In genomic region chr2:201084863-201085262, GRCh38 we compare ENCODE assay signal across 25 cellular contexts. TPM values are rescaled to one million over a fixed set of nuclear protein-coding genes. Genes with fewer than 3 reads are reported as not detected.
DNase-seq lines count a peak whose midpoint lies in the region; ATAC-seq and TF ChIP-seq lines count a peak whose summit lies in the region.
"Had no signal": no experiment of that assay in that cellular context is flagged by ENCODE, and none has a peak within 500 bp of the region (broad histone marks: within the 10 kb centered on the region; RNA-seq: fewer than 3 reads in every experiment).

No MANE protein-coding gene starts in this region.

- TF ChIP-seq CTCF in Panc1 (IDR thresholded peaks at IDR 0.05): no peak

- peaks cover 10% of the 10 kb centered on the region for H3K4me1 Mint-ChIP-seq in activated T-cell treated with anti-CD3 and anti-CD28 coated beads, Interleukin-2, amount 50 U/mL, for 24 hours (ENCODE audit: low read depth)
- H3K4me1 Mint-ChIP-seq in stimulated activated naive B cell treated with anti-CD40 and anti-IgM and Interleukin-4, amounts not matched to agents 10 μg/mL and 1 μg/mL and 100 μg/mL, for 72 hours: no peaks in the 10 kb centered on the region
- no peaks in the 10 kb centered on the region for H3K4me1 Mint-ChIP-seq in stimulated activated memory B cell treated with anti-CD40 and anti-IgM and Interleukin-4, amounts not matched to agents 10 μg/mL and 1 μg/mL and 100 μg/mL, for 72 hours
- H3K4me1 Mint-ChIP-seq: mesothelial cell of epicardium had no signal

- intact Hi-C loops in Panc1 (cut with micrococcal nuclease; ENCODE audit: unreplicated experiment): no loop called here

- in situ Hi-C loops in Panc1 (cut with HindIII; ENCODE audit: low pct_unique_long_range_greater_than_20kb, low sequenced_read_pairs): no loop called here

- CTCF ChIA-PET in Panc1 (lab: Charles Lee): no interaction called here

- no peak overlapping the region for H3K27ac ChIP-seq in Panc1 (ENCODE audit: low read length)
- H3K27ac ChIP-seq: psoas muscle, sigmoid colon had no signal

- no peaks in the 10 kb centered on the region for H3K9me3 Mint-ChIP-seq in activated T-cell treated with anti-CD3 and anti-CD28 coated beads, Interleukin-2, amount 50 U/mL, for 24 hours
- no peaks in the 10 kb centered on the region for H3K9me3 Mint-ChIP-seq in stimulated activated naive B cell treated with anti-CD40 and anti-IgM and Interleukin-4, amounts not matched to agents 10 μg/mL and 1 μg/mL and 100 μg/mL, for 72 hours
- no peaks in the 10 kb centered on the region for H3K9me3 Mint-ChIP-seq in stimulated activated memory B cell treated with anti-CD40 and anti-IgM and Interleukin-4, amounts not matched to agents 10 μg/mL and 1 μg/mL and 100 μg/mL, for 72 hours
- H3K9me3 Mint-ChIP-seq: activated CD4-positive, alpha-beta memory T cell treated with anti-CD3 and anti-CD28 coated beads for 36 hours; effector memory CD8-positive, alpha-beta T cell; HFFc6; mesothelial cell of epicardium; type B pancreatic cell had no signal

- no peaks in the 10 kb centered on the region for H3K4me1 ChIP-seq in Panc1 (ENCODE audit: control insufficient read depth, insufficient read depth, low read length)
- H3K4me1 ChIP-seq: psoas muscle, sigmoid colon had no signal

- TF ChIP-seq POLR2A in erythroblast (IDR thresholded peaks at IDR 0.05; ENCODE audit: low read length): peak; percentile 30

- H3K4me3 ChIP-seq in Panc1 (ENCODE audit: low read depth in 2 of 2, low read length in 2 of 2): no peak overlapping the region
- H3K4me3 ChIP-seq: psoas muscle, sigmoid colon had no signal

- no peaks in the 10 kb centered on the region for H3K27me3 ChIP-seq in Panc1 (ENCODE audit: control insufficient read depth, insufficient read depth, low read length)
- H3K27me3 ChIP-seq: sigmoid colon had no signal

- BruUV-seq in Panc1 (replicated peaks; lab: Mats Ljungman, UMichigan): TSS peak; percentile 68

- peaks cover 74% of the 10 kb centered on the region for H3K36me3 Mint-ChIP-seq in activated T-cell treated with anti-CD3 and anti-CD28 coated beads, Interleukin-2, amount 50 U/mL, for 24 hours (ENCODE audit: low read depth)
- peaks cover 6 to 19% of the 10 kb centered on the region in 2 donors for H3K36me3 Mint-ChIP-seq in stimulated activated naive B cell treated with anti-CD40 and anti-IgM and Interleukin-4, amounts not matched to agents 10 μg/mL and 1 μg/mL and 100 μg/mL, for 72 hours
- H3K36me3 Mint-ChIP-seq in stimulated activated memory B cell treated with anti-CD40 and anti-IgM and Interleukin-4, amounts not matched to agents 10 μg/mL and 1 μg/mL and 100 μg/mL, for 72 hours: peaks cover 19% of the 10 kb centered on the region

- POLR2A ChIA-PET in Panc1 (lab: Charles Lee): interaction anchor here (0.6 kb wide), 1 partner anchor 920 kb away, joined by 4 read pairs; no protein-coding TSS in a partner anchor

- H3K4me3 Mint-ChIP-seq in activated T-cell treated with anti-CD3 and anti-CD28 coated beads, Interleukin-2, amount 50 U/mL, for 24 hours: no peak overlapping the region
- H3K4me3 Mint-ChIP-seq in stimulated activated naive B cell treated with anti-CD40 and anti-IgM and Interleukin-4, amounts not matched to agents 10 μg/mL and 1 μg/mL and 100 μg/mL, for 72 hours: no peak overlapping the region
- no peak overlapping the region for H3K4me3 Mint-ChIP-seq in stimulated activated memory B cell treated with anti-CD40 and anti-IgM and Interleukin-4, amounts not matched to agents 10 μg/mL and 1 μg/mL and 100 μg/mL, for 72 hours
- H3K4me3 Mint-ChIP-seq: activated CD4-positive, alpha-beta memory T cell treated with anti-CD3 and anti-CD28 coated beads for 36 hours; CD14-positive monocyte; effector memory CD8-positive, alpha-beta T cell; HFFc6; mesothelial cell of epicardium; type B pancreatic cell had no signal

- H3K27me3 Mint-ChIP-seq in activated T-cell treated with anti-CD3 and anti-CD28 coated beads, Interleukin-2, amount 50 U/mL, for 24 hours: no peaks in the 10 kb centered on the region
- H3K27me3 Mint-ChIP-seq in stimulated activated naive B cell treated with anti-CD40 and anti-IgM and Interleukin-4, amounts not matched to agents 10 μg/mL and 1 μg/mL and 100 μg/mL, for 72 hours: no peaks in the 10 kb centered on the region
- H3K27me3 Mint-ChIP-seq in stimulated activated memory B cell treated with anti-CD40 and anti-IgM and Interleukin-4, amounts not matched to agents 10 μg/mL and 1 μg/mL and 100 μg/mL, for 72 hours: no peaks in the 10 kb centered on the region
- H3K27me3 Mint-ChIP-seq: activated CD4-positive, alpha-beta memory T cell treated with anti-CD3 and anti-CD28 coated beads for 36 hours; effector memory CD8-positive, alpha-beta T cell; type B pancreatic cell had no signal

- H3K9me3 ChIP-seq in Panc1 (ENCODE audit: control insufficient read depth, insufficient read depth, low read depth, low read length): no peaks in the 10 kb centered on the region
- H3K9me3 ChIP-seq: psoas muscle, sigmoid colon had no signal

- H3K27ac Mint-ChIP-seq in activated T-cell treated with anti-CD3 and anti-CD28 coated beads, Interleukin-2, amount 50 U/mL, for 24 hours: peak overlapping the region; percentile 66
- peak overlapping the region; percentile 51 for H3K27ac Mint-ChIP-seq in stimulated activated naive B cell treated with anti-CD40 and anti-IgM and Interleukin-4, amounts not matched to agents 10 μg/mL and 1 μg/mL and 100 μg/mL, for 72 hours
- H3K27ac Mint-ChIP-seq in stimulated activated memory B cell treated with anti-CD40 and anti-IgM and Interleukin-4, amounts not matched to agents 10 μg/mL and 1 μg/mL and 100 μg/mL, for 72 hours: no peak overlapping the region
- H3K27ac Mint-ChIP-seq: activated CD4-positive, alpha-beta memory T cell treated with anti-CD3 and anti-CD28 coated beads for 36 hours; HFFc6; mesothelial cell of epicardium; type B pancreatic cell had no signal

- H3K36me3 ChIP-seq in Panc1 (ENCODE audit: control insufficient read depth, insufficient read depth, low read length): peaks cover 3% of the 10 kb centered on the region; the same call in 1 of the 2 replicates

- no peak for DNase-seq in activated T-cell treated with anti-CD3 and anti-CD28 coated beads, Interleukin-2, amount 50 U/mL, for 24 hours
- DNase-seq in activated T-cell treated with anti-CD3 and anti-CD28 coated beads, Interleukin-2, amount 50 U/mL, for 1 hour: no peak
- no peak for DNase-seq in Panc1 (ENCODE audit: low read depth, low spot score)
- peak; percentile 34 to 57 for DNase-seq in erythroblast (lab: John Stamatoyannopoulos, UW)
- no peak for DNase-seq in stimulated activated naive B cell treated with anti-CD40 and anti-IgM and Interleukin-4, amounts not matched to agents 10 μg/mL and 1 μg/mL and 100 μg/mL, for 72 hours
- no peak for DNase-seq in foreskin melanocyte
- DNase-seq in T-helper 9 cell: no peak
- DNase-seq: activated CD4-positive, alpha-beta memory T cell treated with anti-CD3 and anti-CD28 coated beads for 36 hours; activated CD8-positive, alpha-beta memory T cell treated with anti-CD3 and anti-CD28 coated beads, Interleukin-2, amount 50 U/mL, for 4 hours; effector memory CD8-positive, alpha-beta T cell; HFFc6; left ventricle myocardium superior; NCI-H1105; NCI-H187; NCI-H82; nucleus accumbens; psoas muscle; sigmoid colon; stimulated activated CD4-positive, alpha-beta T cell treated with anti-CD3 and anti-CD28 coated beads, Interleukin-4, amount 100 ng/mL, for 1 hour; substantia nigra; T-helper 1 cell had no signal

- no peak for ATAC-seq in Panc1
- no peak for ATAC-seq in stimulated activated naive B cell treated with anti-CD40 and anti-IgM and Interleukin-4, amounts not matched to agents 10 μg/mL and 1 μg/mL and 100 μg/mL, for 72 hours (replicated peaks)
- no peak for ATAC-seq in stimulated activated memory B cell treated with anti-CD40 and anti-IgM and Interleukin-4, amounts not matched to agents 10 μg/mL and 1 μg/mL and 100 μg/mL, for 72 hours
- ATAC-seq: effector memory CD8-positive, alpha-beta T cell; left ventricle myocardium superior; psoas muscle had no signal

RNA-seq across cellular contexts. Expression of gene NDUFB3, which starts 13.1 kb away (rescaled TPM):
- 88.6 TPM for total RNA-seq in Panc1 (2021; ENCODE audit: unreplicated experiment)
- polyA plus RNA-seq in Panc1 (2012; ENCODE audit: insufficient read length): 47.9 TPM

RNA-seq across cellular contexts. Expression of gene HYCC2, which starts 13.4 kb away (rescaled TPM):
- total RNA-seq in Panc1 (2021; ENCODE audit: unreplicated experiment): 12.0 TPM
- polyA plus RNA-seq in Panc1 (2012; ENCODE audit: insufficient read length): 1.9 TPM

RNA-seq across cellular contexts. Expression of gene CFLAR, which starts 31.1 kb away (rescaled TPM):
- 46.3 TPM for total RNA-seq in Panc1 (2021; ENCODE audit: unreplicated experiment)
- 22.2 TPM for polyA plus RNA-seq in Panc1 (2012; ENCODE audit: insufficient read length)

Comparison
In these comparisons a context has a peak if more than half of its experiments do, and no peak if none do; other contexts are left out.
1. DNase-seq: peak in erythroblast (2 of 2); none in activated T-cell treated with anti-CD3 and anti-CD28 coated beads, Interleukin-2, amount 50 U/mL, for 24 hours (single experiment), activated T-cell treated with anti-CD3 and anti-CD28 coated beads, Interleukin-2, amount 50 U/mL, for 1 hour (single experiment), Panc1 (single experiment), stimulated activated naive B cell treated with anti-CD40 and anti-IgM and Interleukin-4, amounts not matched to agents 10 μg/mL and 1 μg/mL and 100 μg/mL, for 72 hours (single experiment), foreskin melanocyte (single experiment) and T-helper 9 cell (single experiment).